In genomic region chr14:56339855-56340701, GRCh38 we compare ENCODE assay signal across 8 cellular contexts.
DNase-seq lines count a peak whose midpoint lies in the region; ATAC-seq and TF ChIP-seq lines count a peak whose summit lies in the region.

No MANE protein-coding gene starts in this region.

- H3K9me2 ChIP-seq in MM.1S (replicated peaks; ENCODE audit: insufficient read depth, low read length), result no peaks in the 10 kb centered on the region

- peak; percentile 64 for ATAC-seq in GM21786 (IDR thresholded peaks at IDR 0.05; ENCODE audit: unreplicated experiment)
- ATAC-seq in left cardiac atrium, result peak; percentile 93 to 94
- ATAC-seq in HG02623 (IDR thresholded peaks at IDR 0.05; ENCODE audit: unreplicated experiment), result no peak

- no peak for TF ChIP-seq POLR2A in adrenal gland (IDR thresholded peaks at IDR 0.05)

- WGBS in adrenal gland, 4 donors, result 22 to 32% (median 26%) methylated on average over 8 to 9 of the region's 9 CpGs

- no peaks in the 10 kb centered on the region for H3K36me3 ChIP-seq in MM.1S (replicated peaks; ENCODE audit: insufficient read depth, low read length)
- no peaks in the 10 kb centered on the region for H3K36me3 ChIP-seq in SK-N-MC (ENCODE audit: insufficient read depth, low read length)
- H3K36me3 ChIP-seq in adrenal gland (replicated peaks in 1 of 2), result no peaks in the 10 kb centered on the region

- intact Hi-C loops in adrenal gland (cut with DNase I), result loop anchor here (5.0 to 10.0 kb wide), 4 partner anchors 215 to 635 kb away; no protein-coding TSS in a partner anchor
- intact Hi-C loops in left cardiac atrium (cut with DNase I), result loop anchor here (5.0 to 10.0 kb wide), 4 partner anchors 225 to 633 kb away; partner anchors contain the start of gene PELI2 (in 2 of the 2)

- H3K9me3 ChIP-seq in MM.1S (replicated peaks; ENCODE audit: insufficient read depth, low read length) (no peaks in the 10 kb centered on the region), SK-N-MC (ENCODE audit: low read depth, low read length) (no peaks in the 10 kb centered on the region), adrenal gland (replicated peaks in 1 of 3) (no peaks in the 10 kb centered on the region)

- H2AFZ ChIP-seq in MM.1S (ENCODE audit: low read length), result no peak overlapping the region

- H3K4me2 ChIP-seq in MM.1S (ENCODE audit: low read depth, low read length), result no peak overlapping the region

- no peaks in the 10 kb centered on the region for H3F3A ChIP-seq in MM.1S (ENCODE audit: insufficient read depth, low read length)

- DNase-seq in DMS 273 (lab: John Stamatoyannopoulos, UW; ENCODE audit: unreplicated experiment) (peak; percentile 88), MM.1S (peak; percentile 39), SK-N-MC (ENCODE audit: low read depth, low spot score) (peak; percentile 91), adrenal gland (peak; percentile 80 to 94 (median 85)), left cardiac atrium (peak; percentile 79), renal cortical epithelial cell (ENCODE audit: low read depth) (peak; percentile 97)

- H3K4me3 ChIP-seq in MM.1S (ENCODE audit: low read length) (no peak overlapping the region), SK-N-MC (peak overlapping the region; percentile 65), adrenal gland (no peak overlapping the region)

- TF ChIP-seq CTCF in MM.1S (IDR thresholded peaks at IDR 0.05; ENCODE audit: low read length), result peak; percentile 65
- TF ChIP-seq CTCF in adrenal gland (IDR thresholded peaks at IDR 0.05), result peak; percentile 76 to 95 (median 92)

- H3K79me2 ChIP-seq in MM.1S (ENCODE audit: low read length), result no peaks in the 10 kb centered on the region

- H4K20me1 ChIP-seq in MM.1S (ENCODE audit: insufficient read depth, low read length), result no peaks in the 10 kb centered on the region

- H3K27me3 ChIP-seq in MM.1S (replicated peaks; ENCODE audit: insufficient read depth, low read length) (no peaks in the 10 kb centered on the region), adrenal gland (no peaks in the 10 kb centered on the region)

- H3K4me1 ChIP-seq in MM.1S (ENCODE audit: low read length), result no peaks in the 10 kb centered on the region
- peaks cover 9 to 20% of the 10 kb centered on the region in 2 donors for H3K4me1 ChIP-seq in adrenal gland (replicated peaks in 1 of 2)

- no peak overlapping the region for H3K9ac ChIP-seq in MM.1S (ENCODE audit: low read length)
- H3K9ac ChIP-seq in SK-N-MC (ENCODE audit: insufficient read length), result peak overlapping the region; percentile 80

- H3K27ac ChIP-seq in MM.1S (ENCODE audit: low read length), result no peak overlapping the region
- peak overlapping the region; percentile 67 for H3K27ac ChIP-seq in SK-N-MC
- peak overlapping the region in 3 of 5 donors; percentile 15 to 43 (median 37) for H3K27ac ChIP-seq in adrenal gland

Comparison
In these comparisons a context has a peak if more than half of its experiments do, and no peak if none do; other contexts are left out.
1. DNase-seq: peak in every context shown above with its lines; median percentile 97 in renal cortical epithelial cell; 91 in SK-N-MC; 88 in DMS 273; 85 in adrenal gland; 79 in left cardiac atrium; 39 in MM.1S.